14 cellular contexts compared by ENCODE assay signal in genomic region chr5:179960204-179960831, GRCh38. TPM values are rescaled to one million over a fixed set of nuclear protein-coding genes. Genes with fewer than 3 reads are reported as not detected.
A peak's percentile ranks its signal among the peaks of the same experiment; 100 is the strongest.
DNase-seq lines count a peak whose midpoint lies in the region; ATAC-seq and TF ChIP-seq lines count a peak whose summit lies in the region.
"Had no signal": no experiment of that assay in that cellular context is flagged by ENCODE, and none has a peak within 500 bp of the region (broad histone marks: within the 10 kb centered on the region; RNA-seq: fewer than 3 reads in every experiment).

No MANE protein-coding gene starts in this region.

- no peak overlapping the region for H3K4me2 ChIP-seq in MM.1S (ENCODE audit: low read depth, low read length)
- H3K4me2 ChIP-seq: GM23338 had no signal

- peak; percentile 51 for ATAC-seq in left lung
- ATAC-seq in lower lobe of right lung, result peak; percentile 54 to 59
- ATAC-seq: GM23338, K562 had no signal

- no peak overlapping the region for H3K9ac ChIP-seq in MM.1S (ENCODE audit: low read length)
- H3K9ac ChIP-seq: BLaER1 treated with 17β-estradiol and CSF1 and Interleukin-3, amounts not matched to agents 10 nM and 100 nM had no signal

- no peaks in the 10 kb centered on the region for H3K36me3 ChIP-seq in MM.1S (replicated peaks; ENCODE audit: insufficient read depth, low read length)
- peaks cover 0 to 68% of the 10 kb centered on the region in 2 donors for H3K36me3 ChIP-seq in left lung
- peaks cover 54% of the 10 kb centered on the region for H3K36me3 ChIP-seq in lower lobe of right lung
- H3K36me3 ChIP-seq in prostate gland, result no peaks in the 10 kb centered on the region

- H3K27ac ChIP-seq in MM.1S (ENCODE audit: low read length), result no peak overlapping the region
- peak overlapping the region in 40 of 59 donors; percentile 2 to 81 (median 48) for H3K27ac ChIP-seq in dorsolateral prefrontal cortex
- peak overlapping the region in 1 of 2 donors; percentile 36 for H3K27ac ChIP-seq in left lung
- H3K27ac ChIP-seq in lower lobe of right lung, result no peak overlapping the region
- no peak overlapping the region for H3K27ac ChIP-seq in prostate gland
- H3K27ac ChIP-seq: BLaER1 treated with 17β-estradiol and CSF1 and Interleukin-3, amounts not matched to agents 10 nM and 100 nM had no signal

- H3K27me3 ChIP-seq in MM.1S (replicated peaks; ENCODE audit: insufficient read depth, low read length) (no peaks in the 10 kb centered on the region), dorsolateral prefrontal cortex (no peaks in the 10 kb centered on the region), left lung (no peaks in the 10 kb centered on the region), lower lobe of right lung (ENCODE audit: low read depth) (no peaks in the 10 kb centered on the region), prostate gland (replicated peaks; ENCODE audit: insufficient read depth) (no peaks in the 10 kb centered on the region)
- H3K27me3 ChIP-seq: BLaER1 treated with 17β-estradiol and CSF1 and Interleukin-3, amounts not matched to agents 10 nM and 100 nM had no signal

- H3K4me1 ChIP-seq in MM.1S (ENCODE audit: low read length) (no peaks in the 10 kb centered on the region), left lung (peaks cover 0 to 21% of the 10 kb centered on the region in 2 donors), lower lobe of right lung (no peaks in the 10 kb centered on the region), prostate gland (replicated peaks) (no peaks in the 10 kb centered on the region)
- H3K4me1 ChIP-seq: Caco-2 had no signal

- TF ChIP-seq POLR2A in prostate gland (IDR thresholded peaks at IDR 0.05), result no peak

- 92% methylated on average over 5 of the region's 5 CpGs for WGBS in prostate gland

- H3K9me3 ChIP-seq in MM.1S (replicated peaks; ENCODE audit: insufficient read depth, low read length), result no peaks in the 10 kb centered on the region
- H3K9me3 ChIP-seq in left lung, result no peaks in the 10 kb centered on the region
- no peaks in the 10 kb centered on the region for H3K9me3 ChIP-seq in lower lobe of right lung
- H3K9me3 ChIP-seq in prostate gland, result no peaks in the 10 kb centered on the region
- H3K9me3 ChIP-seq: BLaER1 treated with 17β-estradiol and CSF1 and Interleukin-3, amounts not matched to agents 10 nM and 100 nM; Caco-2 had no signal

- no peaks in the 10 kb centered on the region for H3F3A ChIP-seq in MM.1S (ENCODE audit: insufficient read depth, low read length)

- H3K79me2 ChIP-seq in MM.1S (ENCODE audit: low read length), result no peaks in the 10 kb centered on the region

- intact Hi-C loops in dorsolateral prefrontal cortex (cut with DNase I), result no loop called here
- intact Hi-C loops in left lung (cut with DNase I), result no loop called here
- intact Hi-C loops in lower lobe of right lung (cut with DNase I), result no loop called here
- intact Hi-C loops in prostate gland (cut with DNase I), result no loop called here

- H4K20me1 ChIP-seq in MM.1S (ENCODE audit: insufficient read depth, low read length), result no peaks in the 10 kb centered on the region

- no peak for TF ChIP-seq CTCF in MM.1S (IDR thresholded peaks at IDR 0.05; ENCODE audit: low read length)
- no peak for TF ChIP-seq CTCF in dorsolateral prefrontal cortex (IDR thresholded peaks at IDR 0.05 in 54 of 56, conservative IDR thresholded peaks at IDR 0.05 in 2 of 56; ENCODE audit: low read depth in 1 of 56, partially characterized antibody in 56 of 56)
- no peak for TF ChIP-seq CTCF in left lung (IDR thresholded peaks at IDR 0.05)
- TF ChIP-seq CTCF in lower lobe of right lung (IDR thresholded peaks at IDR 0.05), result no peak
- TF ChIP-seq CTCF in prostate gland (IDR thresholded peaks at IDR 0.05), result no peak

- H3K4me3 ChIP-seq in MM.1S (ENCODE audit: low read length) (no peak overlapping the region), dorsolateral prefrontal cortex (no peak overlapping the region), left lung (no peak overlapping the region), lower lobe of right lung (no peak overlapping the region), prostate gland (no peak overlapping the region)
- H3K4me3 ChIP-seq: BLaER1 treated with 17β-estradiol and CSF1 and Interleukin-3, amounts not matched to agents 10 nM and 100 nM; GM23338; K562 had no signal

- no peaks in the 10 kb centered on the region for H3K9me2 ChIP-seq in MM.1S (replicated peaks; ENCODE audit: insufficient read depth, low read length)

- H2AFZ ChIP-seq in MM.1S (ENCODE audit: low read length), result 0 out of 2 replicates have a peak overlapping the region, but pooled peaks have one; percentile 11
- H2AFZ ChIP-seq: GM23338 had no signal

- DNase-seq in MM.1S, result no peak
- no peak for DNase-seq in dorsolateral prefrontal cortex
- DNase-seq in left lung, result no peak
- DNase-seq in lower lobe of right lung, result no peak
- no peak for DNase-seq in NCI-H2107 treated with DMSO at 0.1 percent for 48 hours (lab: John Stamatoyannopoulos, UW; ENCODE audit: unreplicated experiment)
- DNase-seq in mucosa of gallbladder (ENCODE audit: low spot score), result no peak
- no peak for DNase-seq in prostate gland (ENCODE audit: low spot score)
- DNase-seq: Caco-2; CD4-positive, CD25-positive, alpha-beta regulatory T cell; HCEC 1CT; IMR-90 had no signal

RNA-seq across cellular contexts. Expression of gene TBC1D9B, which starts 52.6 kb away (rescaled TPM):
- total RNA-seq in dorsolateral prefrontal cortex, result 100 to 1,000 TPM; 127 to 231 (median 166) TPM
- 100 to 1,000 TPM; 106 to 124 TPM for total RNA-seq in left lung
- total RNA-seq in lower lobe of right lung, result 94.0 TPM
- total RNA-seq in mucosa of gallbladder, result 149 TPM
- total RNA-seq in prostate gland, result 100 to 1,000 TPM in 1 of 2 donors, 10 to 100 TPM in 1; 64.1 to 163 TPM

Comparison
In these comparisons a context has a peak if more than half of its experiments do, and no peak if none do; other contexts are left out.
1. H3K27ac ChIP-seq: peak in dorsolateral prefrontal cortex (40 of 59); none in MM.1S (single experiment), lower lobe of right lung (single experiment) and prostate gland (0 of 2).